Comparison of ENCODE assay signal across 8 cellular contexts in the genomic region with DNA sequence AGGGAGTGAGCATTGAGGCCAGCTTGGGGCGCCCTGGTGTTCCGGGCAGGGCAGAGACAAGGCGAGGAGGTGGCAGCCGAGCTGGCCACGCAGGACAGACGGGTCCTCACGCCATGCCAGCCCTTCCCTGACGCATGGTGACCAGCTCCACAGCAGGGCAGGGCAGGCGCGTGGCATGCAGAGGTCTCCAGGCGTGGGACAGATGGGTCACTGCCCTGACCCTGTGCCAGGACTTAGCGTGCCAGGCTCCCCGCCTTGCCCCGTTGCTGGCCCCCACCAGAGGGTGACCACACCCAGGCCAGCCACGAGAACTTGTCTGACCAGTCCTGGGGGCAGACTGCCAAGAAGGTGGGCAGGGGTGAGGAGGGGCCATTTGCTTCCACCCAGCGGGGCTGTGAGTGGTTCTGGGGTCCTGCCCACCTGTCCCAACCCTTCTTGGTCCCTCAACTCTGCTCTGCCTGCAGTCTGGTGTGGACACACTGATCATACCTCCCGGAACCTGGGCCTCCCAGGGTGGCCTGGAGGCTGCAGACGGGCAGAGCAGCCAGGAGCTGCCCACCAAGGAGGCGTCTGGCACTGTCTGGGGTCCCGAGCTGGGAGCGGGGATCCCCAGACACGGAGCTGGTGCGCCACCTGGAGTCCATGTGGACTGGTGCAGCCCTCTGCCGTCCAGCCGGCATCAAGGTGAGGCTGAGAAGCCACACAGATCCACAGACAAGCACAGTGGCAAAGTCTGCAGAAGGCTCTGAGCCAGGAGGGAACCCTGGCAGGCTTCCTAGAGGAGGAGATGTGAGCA. TPM values are rescaled to one million over a fixed set of nuclear protein-coding genes. Genes with fewer than 3 reads are reported as not detected.
DNase-seq lines count a peak whose midpoint lies in the region; ATAC-seq lines count a peak whose summit lies in the region.

TSS of gene RNF224 (plus strand) at position 446 of the 796 bp plus-strand sequence. CDS start 834 bp downstream, outside the sequence.

- H3K27me3 ChIP-seq in H7 (ENCODE audit: control insufficient read depth, insufficient read depth, low read length) = peaks cover 7% of the 10 kb centered on the region
- H3K27me3 ChIP-seq in effector memory CD4-positive, alpha-beta T cell (replicated peaks; ENCODE audit: control insufficient read depth, insufficient read depth, low read length, poor library complexity, severe bottlenecking) = peaks cover 4% of the 10 kb centered on the region

- H3K27ac ChIP-seq in effector memory CD4-positive, alpha-beta T cell (ENCODE audit: insufficient read depth, low read length, poor library complexity, severe bottlenecking) = no peak within 1 kb of the TSS

- no peak for ATAC-seq in GM18870 (IDR thresholded peaks at IDR 0.05; ENCODE audit: unreplicated experiment)

- DNase-seq in AG20443 (ENCODE audit: low spot score) = peak; percentile 78
- peak; percentile 97 for DNase-seq in H7
- DNase-seq in NCI-H774 (lab: John Stamatoyannopoulos, UW) = peak; percentile 71
- peak; percentile 61 to 74 for DNase-seq in activated CD8-positive, alpha-beta memory T cell treated with anti-CD3 and anti-CD28 coated beads for 1 hour (ENCODE audit: extremely low read depth in 1 of 2, low read depth in 1 of 2)
- DNase-seq in effector memory CD4-positive, alpha-beta T cell = peak; percentile 61 to 70 (median 67)
- peak; percentile 62 for DNase-seq in midbrain (lab: John Stamatoyannopoulos, UW)
- peak; percentile 75 for DNase-seq in stimulated activated CD8-positive, alpha-beta memory T cell treated with anti-CD3 and anti-CD28 coated beads, Interleukin-4, amount 100 ng/mL, for 24 hours (ENCODE audit: low read depth)

- no peak within 1 kb of the TSS for H3K4me3 ChIP-seq in H7 (ENCODE audit: insufficient read depth, low read depth, low read length)
- no peak within 1 kb of the TSS for H3K4me3 ChIP-seq in effector memory CD4-positive, alpha-beta T cell (ENCODE audit: insufficient read depth, low read depth, low read length, poor library complexity, severe bottlenecking)

- no peaks in the 10 kb centered on the region for H3K9me3 ChIP-seq in effector memory CD4-positive, alpha-beta T cell (ENCODE audit: control insufficient read depth, low read length)

- no peaks in the 10 kb centered on the region for H3K36me3 ChIP-seq in H7 (replicated peaks; ENCODE audit: control insufficient read depth, insufficient read depth, low read length)
- H3K36me3 ChIP-seq in effector memory CD4-positive, alpha-beta T cell (ENCODE audit: control insufficient read depth, insufficient read depth, low read length) = no peaks in the 10 kb centered on the region

- H3K4me1 ChIP-seq in effector memory CD4-positive, alpha-beta T cell (ENCODE audit: control insufficient read depth, insufficient read depth, low read length, poor library complexity, severe bottlenecking) = peaks cover 22% of the 10 kb centered on the region

RNA-seq across cellular contexts. Expression of gene RNF224, which starts in this region (rescaled TPM):
- not detected in 2 replicates for total RNA-seq in H7 (2014; rRNA removed; shearing (Covaris generic))

Comparison
In these comparisons a context has a peak if more than half of its experiments do, and no peak if none do; other contexts are left out.
1. Peak in DNase-seq in H7; RNA of the gene not detected or under 1 TPM.